In genomic region chr5:19058216-19058615, GRCh38 we compare ENCODE assay signal across 25 cellular contexts.
DNase-seq lines count a peak whose midpoint lies in the region; ATAC-seq, FAIRE-seq and TF ChIP-seq lines count a peak whose summit lies in the region.
"Had no signal": no experiment of that assay in that cellular context is flagged by ENCODE, and none has a peak within 500 bp of the region (broad histone marks: within the 10 kb centered on the region; RNA-seq: fewer than 3 reads in every experiment).

No MANE protein-coding gene starts in this region.

- CTCF ChIA-PET in MCF 10A (lab: Yijun Ruan, JAX): interaction anchor here (0.6 to 0.9 kb wide), 2 partner anchors 33 to 123 kb away, joined by 3 read pairs; no protein-coding TSS in a partner anchor

- no peaks in the 10 kb centered on the region for H3K27me3 ChIP-seq in breast epithelium
- no peaks in the 10 kb centered on the region for H3K27me3 ChIP-seq in bronchial epithelial cell (ENCODE audit: control insufficient read depth, insufficient read depth, low read length)
- no peaks in the 10 kb centered on the region for H3K27me3 ChIP-seq in foreskin keratinocyte
- H3K27me3 ChIP-seq: BE2C; BLaER1 treated with 17β-estradiol and CSF1 and Interleukin-3, amounts not matched to agents 10 nM and 100 nM had no signal

- BruUV-seq in MCF 10A (replicated peaks; lab: Mats Ljungman, UMichigan): no TSS peak

- ATAC-seq in foreskin keratinocyte: peak; percentile 35

- H3K9me3 ChIP-seq in breast epithelium: no peaks in the 10 kb centered on the region
- H3K9me3 ChIP-seq: BE2C; BLaER1 treated with 17β-estradiol and CSF1 and Interleukin-3, amounts not matched to agents 10 nM and 100 nM had no signal

- TF ChIP-seq POLR2A in breast epithelium (IDR thresholded peaks at IDR 0.05): no peak

- H3K27ac ChIP-seq in breast epithelium (no peak overlapping the region), foreskin keratinocyte (no peak overlapping the region)
- H3K27ac ChIP-seq: 22Rv1; BLaER1 treated with 17β-estradiol and CSF1 and Interleukin-3, amounts not matched to agents 10 nM and 100 nM had no signal

- H3K4me1 ChIP-seq in breast epithelium (no peaks in the 10 kb centered on the region), foreskin keratinocyte (no peaks in the 10 kb centered on the region)
- H3K4me1 ChIP-seq: BE2C; BLaER1 treated with 17β-estradiol and CSF1 and Interleukin-3, amounts not matched to agents 10 nM and 100 nM had no signal

- H3K27me3 Mint-ChIP-seq in MCF 10A (ENCODE audit: insufficient read depth, unreplicated experiment) (no peaks in the 10 kb centered on the region), nephron progenitor cell (ENCODE audit: low read depth, poor library complexity) (no peaks in the 10 kb centered on the region)
- H3K27me3 Mint-ChIP-seq: CD4-positive, alpha-beta T cell had no signal

- DNase-seq in MCF 10A (ENCODE audit: unreplicated experiment): peak; percentile 2
- DNase-seq in breast epithelium (ENCODE audit: low spot score in 2 of 2): no peak
- peak; percentile 40 for DNase-seq in bronchial epithelial cell (ENCODE audit: low read depth)
- DNase-seq in foreskin keratinocyte: peak; percentile 58 to 73
- DNase-seq in activated gamma-delta T cell treated with Interleukin-2 at 50 U/mL for 16 hours: no peak
- no peak for DNase-seq in OCI-M1 (lab: John Stamatoyannopoulos, UW)
- DNase-seq in nephron progenitor cell: no peak
- DNase-seq in NCI-H2196 (lab: John Stamatoyannopoulos, UW; ENCODE audit: unreplicated experiment): no peak
- DNase-seq: ACHN; AML-193; BE2C; CD4-positive, alpha-beta T cell; CD8-positive, alpha-beta memory T cell; DMS53; DMS79 treated with DMSO at 0.1 percent for 48 hours; GF-D8; GOT3; H7; HCEC 1CT had no signal

- H3K4me3 Mint-ChIP-seq in MCF 10A (ENCODE audit: unreplicated experiment) (no peak overlapping the region), nephron progenitor cell (no peak overlapping the region)
- H3K4me3 Mint-ChIP-seq: CD14-positive monocyte; CD4-positive, alpha-beta T cell; CD8-positive, alpha-beta memory T cell had no signal

- POLR2A ChIA-PET in MCF 10A (lab: Yijun Ruan, JAX): interaction anchor here (1.4 kb wide), 1 partner anchor 14 kb away, joined by 3 read pairs; no protein-coding TSS in a partner anchor

- intact Hi-C loops in MCF 10A (cut with micrococcal nuclease): no loop called here
- intact Hi-C loops in breast epithelium (cut with DNase I; ENCODE audit: low total_unique reads): no loop called here

- FAIRE-seq in bronchial epithelial cell (lab: Jason Lieb, UNC): no peak
- FAIRE-seq: A204.1, GM12891, GM18507 had no signal

- H3K27ac Mint-ChIP-seq in MCF 10A (ENCODE audit: low read depth, unreplicated experiment) (no peak overlapping the region), nephron progenitor cell (no peak overlapping the region)
- H3K27ac Mint-ChIP-seq: CD14-positive monocyte; CD4-positive, alpha-beta T cell; CD8-positive, alpha-beta memory T cell had no signal

- H3K4me1 Mint-ChIP-seq in MCF 10A (ENCODE audit: insufficient read depth, unreplicated experiment): peaks cover 7% of the 10 kb centered on the region
- H3K4me1 Mint-ChIP-seq in nephron progenitor cell: no peaks in the 10 kb centered on the region
- H3K4me1 Mint-ChIP-seq: CD14-positive monocyte; CD8-positive, alpha-beta memory T cell had no signal

- H3K9me3 Mint-ChIP-seq in MCF 10A (ENCODE audit: unreplicated experiment) (peaks cover 5% of the 10 kb centered on the region), nephron progenitor cell (no peaks in the 10 kb centered on the region)

- peaks cover 4% of the 10 kb centered on the region for H3K36me3 ChIP-seq in breast epithelium
- no peaks in the 10 kb centered on the region for H3K36me3 ChIP-seq in bronchial epithelial cell (ENCODE audit: control insufficient read depth, insufficient read depth, low read length)
- H3K36me3 ChIP-seq: BE2C; BLaER1 treated with 17β-estradiol and CSF1 and Interleukin-3, amounts not matched to agents 10 nM and 100 nM had no signal

- H3K36me3 Mint-ChIP-seq in MCF 10A (ENCODE audit: insufficient read depth, unreplicated experiment): no peaks in the 10 kb centered on the region
- H3K36me3 Mint-ChIP-seq in nephron progenitor cell (ENCODE audit: low read depth): no peaks in the 10 kb centered on the region
- H3K36me3 Mint-ChIP-seq: CD14-positive monocyte; CD8-positive, alpha-beta memory T cell had no signal

- H3K4me3 ChIP-seq in breast epithelium: no peak overlapping the region
- H3K4me3 ChIP-seq in bronchial epithelial cell (ENCODE audit: low read depth, low read length): no peak overlapping the region
- H3K4me3 ChIP-seq: BLaER1 treated with 17β-estradiol and CSF1 and Interleukin-3, amounts not matched to agents 10 nM and 100 nM had no signal

- TF ChIP-seq CTCF in MCF 10A (IDR thresholded peaks at IDR 0.05; ENCODE audit: unreplicated experiment) (no peak), breast epithelium (IDR thresholded peaks at IDR 0.05) (no peak), bronchial epithelial cell (IDR thresholded peaks at IDR 0.05; ENCODE audit: insufficient read depth, low read length, severe bottlenecking) (no peak), foreskin keratinocyte (conservative IDR thresholded peaks at IDR 0.05) (no peak), nephron progenitor cell (IDR thresholded peaks at IDR 0.05) (no peak)

Comparison
In these comparisons a context has a peak if more than half of its experiments do, and no peak if none do; other contexts are left out.
1. DNase-seq: peak in MCF 10A (single experiment), bronchial epithelial cell (single experiment) and foreskin keratinocyte (2 of 2); none in breast epithelium (0 of 2), activated gamma-delta T cell treated with Interleukin-2 at 50 U/mL for 16 hours (single experiment), OCI-M1 (single experiment), nephron progenitor cell (single experiment) and NCI-H2196 (single experiment).